In genomic region chr1:28955930-28956552, GRCh38 we compare ENCODE assay signal across 1 cellular context.
TF ChIP-seq lines count a peak whose summit lies in the region.

No MANE protein-coding gene starts in this region.

TF ChIP-seq in H1, 55 proteins besides CTCF, POLR2A, EP300 and RAD21:
- TF ChIP-seq TCF12 (IDR thresholded peaks at IDR 0.05; ENCODE audit: low read depth, low read length) (peak; percentile 77; the same call in 1 of the 2 replicates), HDAC2 (IDR thresholded peaks at IDR 0.05; ENCODE audit: borderline replicate concordance in 1 of 2, low read depth in 2 of 2, low read length in 2 of 2) (no peak)
